ENCODE assay signal across 7 cellular contexts in the genomic region with DNA sequence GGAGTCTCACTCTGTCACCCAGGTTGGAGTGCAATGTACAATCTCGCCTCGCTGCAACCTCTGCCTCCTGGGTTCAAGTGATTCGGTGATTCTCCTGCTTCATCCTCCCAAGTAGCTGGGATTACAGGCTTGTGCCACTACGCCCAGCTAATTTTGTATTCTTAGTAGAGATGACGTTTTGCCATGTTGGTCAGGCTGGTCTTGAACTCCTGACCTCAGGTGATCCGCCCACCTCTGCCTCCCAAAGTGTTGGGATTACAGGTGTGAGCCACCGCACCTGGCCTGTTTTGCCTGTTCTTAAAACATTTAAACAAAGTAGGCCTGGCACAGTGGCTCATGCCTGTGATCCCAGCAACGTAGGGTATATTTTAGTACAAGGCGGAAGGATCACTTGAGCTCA. TPM values are rescaled to one million over a fixed set of nuclear protein-coding genes. Genes with fewer than 3 reads are reported as not detected.
DNase-seq lines count a peak whose midpoint lies in the region; ATAC-seq and TF ChIP-seq lines count a peak whose summit lies in the region.
"Not testable (repeated sequence)": the region's sequence is repeated elsewhere in the genome, so short reads cannot be mapped to it uniquely, and the experiment has no call there.

No MANE protein-coding gene starts in this region.

- not testable (repeated sequence) for H3K4ac ChIP-seq in mesenchymal stem cell (ENCODE audit: low read depth in 1 of 2, low read length in 2 of 2)

- peak overlapping the region; percentile 7 for H2AK5ac ChIP-seq in mesenchymal stem cell (ENCODE audit: low read length, severe bottlenecking)

- POLR2A ChIA-PET in HEK293 (lab: Yijun Ruan, JAX); RWPE1 (lab: Yijun Ruan, JAX; ENCODE audit: low non-redundant PET); WTC11 (lab: Charles Lee): not testable (repeated sequence)

- WGBS in endodermal cell (ENCODE audit: insufficient coverage in 1 of 2, insufficient read length in 1 of 2), 2 experiments = 96 to 99% methylated on average over 8 to 9 of the region's 9 CpGs
- WGBS in mesenchymal stem cell = 95% methylated on average over 9 of the region's 9 CpGs

- not testable (repeated sequence) for H3K27me3 Mint-ChIP-seq in WTC11 (ENCODE audit: low read depth); endodermal cell (ENCODE audit: insufficient read depth); stimulated activated naive B cell treated with anti-CD40 and anti-IgM and Interleukin-4, amounts not matched to agents 10 μg/mL and 1 μg/mL and 100 μg/mL, for 72 hours

- H3K4me2 ChIP-seq in BLaER1 = 0 out of 2 replicates have a peak overlapping the region, but pooled peaks have one; percentile 93
- H3K4me2 ChIP-seq in mesenchymal stem cell (ENCODE audit: low read length, poor library complexity, severe bottlenecking) = not testable (repeated sequence)

- not testable (repeated sequence) for H3K9me3 Mint-ChIP-seq in WTC11; endodermal cell; stimulated activated naive B cell treated with anti-CD40 and anti-IgM and Interleukin-4, amounts not matched to agents 10 μg/mL and 1 μg/mL and 100 μg/mL, for 72 hours

- H3K4me3 Mint-ChIP-seq in WTC11; endodermal cell; stimulated activated naive B cell treated with anti-CD40 and anti-IgM and Interleukin-4, amounts not matched to agents 10 μg/mL and 1 μg/mL and 100 μg/mL, for 72 hours: not testable (repeated sequence)

- TF ChIP-seq CTCF in HEK293 (tag by site-specific recombination; IDR thresholded peaks at IDR 0.05); RWPE1 (conservative IDR thresholded peaks at IDR 0.05; ENCODE audit: low read depth); WTC11 (IDR thresholded peaks at IDR 0.05); endodermal cell (conservative IDR thresholded peaks at IDR 0.05): not testable (repeated sequence)

- H3K36me3 ChIP-seq in BLaER1; HEK293 (ENCODE audit: control insufficient read depth in 2 of 2, insufficient read depth in 1 of 2, low read length in 2 of 2); endodermal cell (ENCODE audit: control insufficient read depth, insufficient read depth, low read length); mesenchymal stem cell (ENCODE audit: control insufficient read depth in 1 of 2, insufficient read depth in 2 of 2, low read depth in 1 of 2, low read length in 2 of 2): not testable (repeated sequence)

- H3K4me1 Mint-ChIP-seq in WTC11 (peaks cover 16% of the 10 kb centered on the region), endodermal cell (peaks cover 21% of the 10 kb centered on the region)
- H3K4me1 Mint-ChIP-seq in stimulated activated naive B cell treated with anti-CD40 and anti-IgM and Interleukin-4, amounts not matched to agents 10 μg/mL and 1 μg/mL and 100 μg/mL, for 72 hours = peaks cover 11 to 17% of the 10 kb centered on the region in 2 donors

- DNase-seq in RWPE1 (ENCODE audit: low spot score); WTC11 (ENCODE audit: low spot score); endodermal cell; mesenchymal stem cell; stimulated activated naive B cell treated with anti-CD40 and anti-IgM and Interleukin-4, amounts not matched to agents 10 μg/mL and 1 μg/mL and 100 μg/mL, for 72 hours: not testable (repeated sequence)

- not testable (repeated sequence) for H3K14ac ChIP-seq in mesenchymal stem cell (ENCODE audit: low read length in 2 of 2)

- not testable (repeated sequence) for H3K9ac ChIP-seq in BLaER1; endodermal cell (ENCODE audit: extremely low read depth, low read length, poor library complexity, severe bottlenecking); mesenchymal stem cell (ENCODE audit: low read length)

- not testable (repeated sequence) for H3K36me3 Mint-ChIP-seq in WTC11; endodermal cell (ENCODE audit: low read depth); stimulated activated naive B cell treated with anti-CD40 and anti-IgM and Interleukin-4, amounts not matched to agents 10 μg/mL and 1 μg/mL and 100 μg/mL, for 72 hours

- not testable (repeated sequence) for H2BK15ac ChIP-seq in mesenchymal stem cell (ENCODE audit: low read depth, poor library complexity, severe bottlenecking)

- not testable (repeated sequence) for H3K9me3 ChIP-seq in BLaER1; HEK293 (ENCODE audit: control insufficient read depth, insufficient read depth, low read depth, low read length); endodermal cell (ENCODE audit: control insufficient read depth, low read length); mesenchymal stem cell (ENCODE audit: control insufficient read depth, low read length)

- H3K18ac ChIP-seq in mesenchymal stem cell (ENCODE audit: low read depth in 1 of 2, low read length in 2 of 2) = not testable (repeated sequence)

- not testable (repeated sequence) for H2BK12ac ChIP-seq in mesenchymal stem cell (ENCODE audit: low read length in 2 of 2)

- not testable (repeated sequence) for H3K79me1 ChIP-seq in mesenchymal stem cell (replicated peaks; ENCODE audit: low read length, poor library complexity, severe bottlenecking)

- peaks cover 52% of the 10 kb centered on the region for H3K4me1 ChIP-seq in BLaER1
- H3K4me1 ChIP-seq in HEK293 (ENCODE audit: control insufficient read depth, insufficient read depth, low read length); endodermal cell (ENCODE audit: control insufficient read depth, insufficient read depth, low read length); mesenchymal stem cell (ENCODE audit: control insufficient read depth, insufficient read depth, low read depth, low read length): not testable (repeated sequence)

- not testable (repeated sequence) for H2BK5ac ChIP-seq in mesenchymal stem cell (ENCODE audit: low read depth, low read length, poor library complexity, severe bottlenecking)

- H3K27me3 ChIP-seq in BLaER1; endodermal cell (ENCODE audit: control insufficient read depth, insufficient read depth, low read length, poor library complexity, severe bottlenecking); mesenchymal stem cell (ENCODE audit: control insufficient read depth in 1 of 2, insufficient read depth in 1 of 2, low read length in 2 of 2): not testable (repeated sequence)

- CTCF ChIA-PET in HEK293 (lab: Yijun Ruan, JAX) = interaction anchor here (0.8 kb wide), 1 partner anchor 29 kb away, joined by 3 read pairs; no protein-coding TSS in a partner anchor
- CTCF ChIA-PET in RWPE1 (lab: Yijun Ruan, JAX) = interaction anchor here (0.8 to 0.9 kb wide), 2 partner anchors 26 to 279 kb away, joined by 3 to 6 read pairs; no protein-coding TSS in a partner anchor
- CTCF ChIA-PET in WTC11 (lab: Charles Lee) = not testable (repeated sequence)

- not testable (repeated sequence) for ATAC-seq in WTC11; stimulated activated naive B cell treated with anti-CD40 and anti-IgM and Interleukin-4, amounts not matched to agents 10 μg/mL and 1 μg/mL and 100 μg/mL, for 72 hours (replicated peaks)

- H4K91ac ChIP-seq in mesenchymal stem cell (ENCODE audit: low read length) = not testable (repeated sequence)

- H4K8ac ChIP-seq in mesenchymal stem cell (ENCODE audit: low read length) = not testable (repeated sequence)

- not testable (repeated sequence) for H3K4me3 ChIP-seq in BLaER1; HEK293 (ENCODE audit: low read depth, low read length); endodermal cell (ENCODE audit: low read length); mesenchymal stem cell (ENCODE audit: insufficient read depth in 1 of 2, low read depth in 1 of 2, low read length in 2 of 2)

- H3K27ac Mint-ChIP-seq in WTC11 (peak overlapping the region; percentile 49; the same call in 1 of the 2 replicates), endodermal cell (peak overlapping the region; percentile 61)
- H3K27ac Mint-ChIP-seq in stimulated activated naive B cell treated with anti-CD40 and anti-IgM and Interleukin-4, amounts not matched to agents 10 μg/mL and 1 μg/mL and 100 μg/mL, for 72 hours = peak overlapping the region; percentile 42

- not testable (repeated sequence) for H2BK120ac ChIP-seq in mesenchymal stem cell (ENCODE audit: low read depth, low read length)

- H4K20me1 ChIP-seq in BLaER1 = not testable (repeated sequence)

- H3K27ac ChIP-seq in BLaER1 (peak overlapping the region; percentile 89; the same call in 1 of the 2 replicates), RWPE1 (peak overlapping the region; percentile 48; the same call in 1 of the 2 replicates)
- H3K27ac ChIP-seq in HEK293 (ENCODE audit: extremely low read depth, low read depth, low read length); endodermal cell (ENCODE audit: low read depth, low read length); mesenchymal stem cell (ENCODE audit: low read length, poor library complexity, severe bottlenecking): not testable (repeated sequence)

- not testable (repeated sequence) for H3K23ac ChIP-seq in mesenchymal stem cell (ENCODE audit: low read length in 2 of 2)

- not testable (repeated sequence) for H2AFZ ChIP-seq in mesenchymal stem cell (ENCODE audit: low read depth, low read length)

TF ChIP-seq in HEK293, 187 proteins besides CTCF, POLR2A, EP300 and RAD21:
- 0 out of 2 replicates have a peak, but pooled peaks have one; percentile 39 for TF ChIP-seq ZNF121 (tag by site-specific recombination; IDR thresholded peaks at IDR 0.05)

RNA-seq across cellular contexts. Expression of gene ITCH, which starts 21.9 kb away (rescaled TPM):
- total RNA-seq in WTC11 (2021) = 35.8 to 43.4 TPM (median 36.4 TPM) in 3 replicates
- total RNA-seq in endodermal cell = 10 to 100 TPM; 65.1 to 84.4 TPM
- polyA plus RNA-seq in endodermal cell (2013, experiment 1 of 2) = 39.3 TPM
- 37.1 TPM for polyA plus RNA-seq in endodermal cell (2013, experiment 2 of 2)
- 25.4 TPM for polyA plus RNA-seq in mesenchymal stem cell (2013, experiment 1 of 2)
- polyA plus RNA-seq in mesenchymal stem cell (2013, experiment 2 of 2) = 25.6 TPM

RNA-seq across cellular contexts. Expression of gene AHCY, which starts 38.0 kb away (rescaled TPM):
- total RNA-seq in WTC11 (2021) (401 to 415 TPM (median 411 TPM) in 3 replicates), endodermal cell (100 to 1,000 TPM; 271 to 350 TPM)
- 170 TPM for polyA plus RNA-seq in endodermal cell (2013, experiment 1 of 2)
- polyA plus RNA-seq in endodermal cell (2013, experiment 2 of 2) = 151 TPM
- polyA plus RNA-seq in mesenchymal stem cell (2013, experiment 1 of 2) = 99.0 TPM
- 96.2 TPM for polyA plus RNA-seq in mesenchymal stem cell (2013, experiment 2 of 2)
